Comparison of ENCODE assay signal across 8 cellular contexts in genomic region chr18:36095936-36096519, GRCh38. TPM values are rescaled to one million over a fixed set of nuclear protein-coding genes. Genes with fewer than 3 reads are reported as not detected.
DNase-seq lines count a peak whose midpoint lies in the region; ATAC-seq, FAIRE-seq and TF ChIP-seq lines count a peak whose summit lies in the region.

No MANE protein-coding gene starts in this region.

- no peak for TF ChIP-seq POLR2A in IMR-90 (IDR thresholded peaks at IDR 0.05; ENCODE audit: low read depth, low read length)

- DNase-seq in ELR (ENCODE audit: low read depth) (peak; percentile 83), IMR-90 (peak; percentile 85), PC-9 (peak in 1 of 2 experiments; percentile 51), mucosa of gallbladder (ENCODE audit: low spot score) (no peak), ureter (ENCODE audit: low spot score) (no peak)
- DNase-seq in naive thymus-derived CD8-positive, alpha-beta T cell: peak in 3 of 10 donors; percentile 45 to 54 (median 54)

- no peak overlapping the region for H2AFZ ChIP-seq in IMR-90 (replicated peaks; ENCODE audit: low read length, poor library complexity)
- no peak overlapping the region for H2AFZ ChIP-seq in PC-9

- FAIRE-seq in endometrium (lab: Jason Lieb, UNC): peak; percentile 97

- intact Hi-C loops in IMR-90 (cut with micrococcal nuclease) (loop anchor here (1.0 to 10.0 kb wide), 7 partner anchors 79 to 711 kb away; no protein-coding TSS in a partner anchor), PC-9 (cut with micrococcal nuclease; ENCODE audit: unreplicated experiment) (loop anchor here (1.0 to 10.0 kb wide), 4 partner anchors 81 to 709 kb away; no protein-coding TSS in a partner anchor)

- H3K27ac ChIP-seq in IMR-90 (ENCODE audit: insufficient read depth, low read length) (no peak overlapping the region), PC-9 (no peak overlapping the region)

- H3K9me3 Mint-ChIP-seq in naive thymus-derived CD8-positive, alpha-beta T cell: no peaks in the 10 kb centered on the region

- no peak overlapping the region for H3K23ac ChIP-seq in IMR-90 (ENCODE audit: low read depth, low read length)

- dilution Hi-C loops in IMR-90 (cut with HindIII; ENCODE audit: low sequenced_read_pairs, unreplicated experiment): no loop called here

- H3K27ac Mint-ChIP-seq in naive thymus-derived CD8-positive, alpha-beta T cell: no peak overlapping the region

- H4K20me1 ChIP-seq in IMR-90 (ENCODE audit: insufficient read depth, low read length): no peaks in the 10 kb centered on the region
- no peaks in the 10 kb centered on the region for H4K20me1 ChIP-seq in PC-9 (ENCODE audit: insufficient read depth)

- no peaks in the 10 kb centered on the region for H3K9me1 ChIP-seq in IMR-90 (ENCODE audit: insufficient read depth, low read length)

- no peak overlapping the region for H2BK20ac ChIP-seq in IMR-90 (ENCODE audit: low read depth, low read length)

- no peak overlapping the region for H4K91ac ChIP-seq in IMR-90 (ENCODE audit: insufficient read depth, low read depth, low read length)

- H3K4me1 Mint-ChIP-seq in naive thymus-derived CD8-positive, alpha-beta T cell: peaks cover 4 to 8% (median 7%) of the 10 kb centered on the region in 4 donors

- peak; percentile 84 for TF ChIP-seq RAD21 in IMR-90 (IDR thresholded peaks at IDR 0.05; ENCODE audit: low read length)

- BruUV-seq in IMR-90 (replicated peaks; lab: Mats Ljungman, UMichigan) (no TSS peak), PC-9 (replicated peaks; lab: Mats Ljungman, UMichigan) (no TSS peak)

- no peaks in the 10 kb centered on the region for H3K9me2 ChIP-seq in PC-9 (ENCODE audit: insufficient read depth)

- peaks cover 0 to 4% (median under 1%) of the 10 kb centered on the region in 5 donors for H3K27me3 Mint-ChIP-seq in naive thymus-derived CD8-positive, alpha-beta T cell

- H2AK9ac ChIP-seq in IMR-90 (replicated peaks; ENCODE audit: low read depth, low read length, poor library complexity): no peak overlapping the region

- POLR2A ChIA-PET in IMR-90 (lab: Charles Lee; ENCODE audit: unreplicated experiment) (no interaction called here), PC-9 (lab: Charles Lee; ENCODE audit: unreplicated experiment) (no interaction called here)
- POLR2A ChIA-PET in naive thymus-derived CD8-positive, alpha-beta T cell (lab: Charles Lee): no interaction called here

- H3F3A ChIP-seq in PC-9 (ENCODE audit: insufficient read depth, low read depth): no peaks in the 10 kb centered on the region

- H3K9me3 ChIP-seq in IMR-90 (ENCODE audit: control insufficient read depth, insufficient read depth, low read length) (no peaks in the 10 kb centered on the region), PC-9 (ENCODE audit: insufficient read depth, low read depth) (no peaks in the 10 kb centered on the region)

- H3K4me3 ChIP-seq in IMR-90 (ENCODE audit: insufficient read depth, low read depth, low read length): no peak overlapping the region
- no peak overlapping the region for H3K4me3 ChIP-seq in PC-9

- H4K5ac ChIP-seq in IMR-90 (ENCODE audit: low read depth, low read length): no peak overlapping the region

- H3K4me2 ChIP-seq in IMR-90 (ENCODE audit: low read depth, low read length) (no peak overlapping the region), PC-9 (no peak overlapping the region)

- H2BK120ac ChIP-seq in IMR-90 (ENCODE audit: low read depth, low read length): no peak overlapping the region

- H3K14ac ChIP-seq in IMR-90 (replicated peaks; ENCODE audit: low read depth, low read length): no peak overlapping the region

- no peak overlapping the region for H3K9ac ChIP-seq in IMR-90 (ENCODE audit: low read depth, low read length)

- no peak overlapping the region for H3K4me3 Mint-ChIP-seq in naive thymus-derived CD8-positive, alpha-beta T cell

- ATAC-seq in IMR-90 (ENCODE audit: low read depth) (peak; percentile 69), GM21390 (IDR thresholded peaks at IDR 0.05; ENCODE audit: unreplicated experiment) (no peak)
- ATAC-seq in naive thymus-derived CD8-positive, alpha-beta T cell: peak; percentile 36 to 42

- no peaks in the 10 kb centered on the region for H3K79me2 ChIP-seq in PC-9 (ENCODE audit: low read depth)

- no peak overlapping the region for H2BK5ac ChIP-seq in IMR-90 (ENCODE audit: low read depth, low read length, poor library complexity, severe bottlenecking)

- H3K56ac ChIP-seq in IMR-90 (ENCODE audit: extremely low read depth, insufficient read depth, low read length): no peak overlapping the region

- in situ Hi-C loops in IMR-90 (cut with MboI; ENCODE audit: low sequenced_read_pairs): loop anchor here (5.0 kb wide), 1 partner anchor 186 kb away; no protein-coding TSS in a partner anchor

- H3K36me3 ChIP-seq in IMR-90 (ENCODE audit: control insufficient read depth, insufficient read depth, low read length): no peaks in the 10 kb centered on the region
- H3K36me3 ChIP-seq in PC-9 (ENCODE audit: low read depth): no peaks in the 10 kb centered on the region

- no CpG with 5 or more reads among the region's 1 CpG for WGBS in IMR-90 (ENCODE audit: extremely low coverage in 2 of 2, insufficient read length in 1 of 2), 2 experiments

- H3K36me3 Mint-ChIP-seq in naive thymus-derived CD8-positive, alpha-beta T cell: no peaks in the 10 kb centered on the region

- H3K18ac ChIP-seq in IMR-90 (ENCODE audit: low read depth, low read length): no peak overlapping the region

- CTCF ChIA-PET in IMR-90 (lab: Yijun Ruan, JAX): interaction anchor here (0.6 to 2.0 kb wide), 12 partner anchors 16 to 713 kb away, joined by 3 to 9 read pairs (median 4); partner anchors contain the start of genes ELP2, MOCOS and SLC39A6
- CTCF ChIA-PET in PC-9 (lab: Charles Lee): interaction anchor here (0.6 to 1.0 kb wide), 3 partner anchors 188 to 632 kb away, joined by 4 to 5 read pairs (median 4); no protein-coding TSS in a partner anchor

- peaks cover 2% of the 10 kb centered on the region for H3K27me3 ChIP-seq in IMR-90 (ENCODE audit: control insufficient read depth, insufficient read depth, low read length)
- no peaks in the 10 kb centered on the region for H3K27me3 ChIP-seq in PC-9 (ENCODE audit: insufficient read depth, low read depth)

- no peaks in the 10 kb centered on the region for H3K79me1 ChIP-seq in IMR-90 (ENCODE audit: low read depth in 1 of 2, low read length in 2 of 2)

- TF ChIP-seq CTCF in IMR-90 (conservative IDR thresholded peaks at IDR 0.05; ENCODE audit: low read depth, low read length) (peak; percentile 73), PC-9 (conservative IDR thresholded peaks at IDR 0.05) (peak; percentile 73)

- no peak overlapping the region for H4K8ac ChIP-seq in IMR-90 (ENCODE audit: low read depth in 2 of 2, low read length in 2 of 2)

- no peak overlapping the region for H2BK15ac ChIP-seq in IMR-90 (ENCODE audit: low read depth, low read length)

- no peak overlapping the region for H3K4ac ChIP-seq in IMR-90 (ENCODE audit: low read depth, low read length)

- no peaks in the 10 kb centered on the region for H3K4me1 ChIP-seq in IMR-90 (ENCODE audit: control insufficient read depth, insufficient read depth, low read length)
- H3K4me1 ChIP-seq in PC-9 (replicated peaks; ENCODE audit: insufficient read depth): no peaks in the 10 kb centered on the region

- no peak overlapping the region for H2AK5ac ChIP-seq in IMR-90 (ENCODE audit: low read depth, low read length)

TF ChIP-seq in IMR-90, 13 proteins besides CTCF, POLR2A, EP300 and RAD21:
- TF ChIP-seq RCOR1 (IDR thresholded peaks at IDR 0.05; ENCODE audit: insufficient replicate concordance, low read length) (no peak), BHLHE40 (IDR thresholded peaks at IDR 0.05; ENCODE audit: low read depth, low read length) (no peak), CEBPB (IDR thresholded peaks at IDR 0.05; ENCODE audit: low read depth, low read length) (no peak), SMC3 (IDR thresholded peaks at IDR 0.05; ENCODE audit: low read depth, low read length) (peak; percentile 88), MAFK (IDR thresholded peaks at IDR 0.05; ENCODE audit: low read depth, low read length) (no peak), CHD1 (IDR thresholded peaks at IDR 0.05; ENCODE audit: low read depth, low read length) (no peak)
- TF ChIP-seq, protein P1, sequence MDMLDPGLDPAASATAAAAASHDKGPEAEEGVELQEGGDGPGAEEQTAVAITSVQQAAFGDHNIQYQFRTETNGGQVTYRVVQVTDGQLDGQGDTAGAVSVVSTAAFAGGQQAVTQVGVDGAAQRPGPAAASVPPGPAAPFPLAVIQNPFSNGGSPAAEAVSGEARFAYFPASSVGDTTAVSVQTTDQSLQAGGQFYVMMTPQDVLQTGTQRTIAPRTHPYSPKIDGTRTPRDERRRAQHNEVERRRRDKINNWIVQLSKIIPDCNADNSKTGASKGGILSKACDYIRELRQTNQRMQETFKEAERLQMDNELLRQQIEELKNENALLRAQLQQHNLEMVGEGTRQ (IDR thresholded peaks at IDR 0.05; ENCODE audit: low read depth, low read length): no peak

RNA-seq across cellular contexts. Expression of gene RPRD1A, which starts 28.7 kb away (rescaled TPM):
- total RNA-seq in IMR-90 (2012; rRNA removed) (27.2 and 49.7 TPM in 2 replicates), PC-9 (2021) (29.2 and 34.2 TPM in 2 replicates), mucosa of gallbladder (51.4 TPM), ureter (72.2 TPM)
- 17.1 and 23.3 TPM in 2 replicates for polyA plus RNA-seq in IMR-90 (2012; rRNA removed)
- polyA plus RNA-seq in IMR-90 (2012; cell fraction: cytosol; rRNA removed): 11.4 and 13.1 TPM in 2 replicates
- 32.2 and 55.0 TPM in 2 replicates for polyA plus RNA-seq in IMR-90 (2012; cell fraction: nucleus; rRNA removed; ENCODE audit: low replicate concordance)
- total RNA-seq in naive thymus-derived CD8-positive, alpha-beta T cell: 10 to 100 TPM; 49.6 to 51.3 TPM
- polyA plus RNA-seq in naive thymus-derived CD8-positive, alpha-beta T cell: 10 to 100 TPM in 1 of 3 donors, 1 to 10 TPM in 2; 6.7 to 12.0 (median 9.4) TPM

RNA-seq across cellular contexts. Expression of gene SLC39A6, which starts 33.1 kb away (rescaled TPM):
- total RNA-seq in IMR-90 (2012; rRNA removed): 86.1 and 91.9 TPM in 2 replicates
- polyA plus RNA-seq in IMR-90 (2012; rRNA removed): 39.5 and 48.7 TPM in 2 replicates
- polyA plus RNA-seq in IMR-90 (2012; cell fraction: cytosol; rRNA removed): 14.5 and 32.5 TPM in 2 replicates
- 13.7 and 38.2 TPM in 2 replicates for polyA plus RNA-seq in IMR-90 (2012; cell fraction: nucleus; rRNA removed; ENCODE audit: low replicate concordance)
- 14.8 and 20.3 TPM in 2 replicates for total RNA-seq in PC-9 (2021)
- total RNA-seq in naive thymus-derived CD8-positive, alpha-beta T cell: 10 to 100 TPM; 22.4 to 22.9 TPM
- polyA plus RNA-seq in naive thymus-derived CD8-positive, alpha-beta T cell: 10 to 100 TPM; 22.2 to 25.3 (median 23.0) TPM
- 35.0 TPM for total RNA-seq in mucosa of gallbladder
- 128 TPM for total RNA-seq in ureter

RNA-seq across cellular contexts. Expression of gene ELP2, which starts 33.7 kb away (rescaled TPM):
- total RNA-seq in IMR-90 (2012; rRNA removed) (97.2 and 161 TPM in 2 replicates), PC-9 (2021) (54.2 and 68.3 TPM in 2 replicates), mucosa of gallbladder (65.5 TPM), ureter (111 TPM)
- polyA plus RNA-seq in IMR-90 (2012; rRNA removed): 48.1 and 48.8 TPM in 2 replicates
- 22.6 and 26.0 TPM in 2 replicates for polyA plus RNA-seq in IMR-90 (2012; cell fraction: cytosol; rRNA removed)
- 43.0 and 129 TPM in 2 replicates for polyA plus RNA-seq in IMR-90 (2012; cell fraction: nucleus; rRNA removed; ENCODE audit: low replicate concordance)
- total RNA-seq in naive thymus-derived CD8-positive, alpha-beta T cell: 100 to 1,000 TPM; 165 to 172 TPM
- 10 to 100 TPM; 65.4 to 84.0 (median 68.2) TPM for polyA plus RNA-seq in naive thymus-derived CD8-positive, alpha-beta T cell

Comparison
In these comparisons a context has a peak if more than half of its experiments do, and no peak if none do; other contexts are left out.
1. DNase-seq: peak in ELR (single experiment) and IMR-90 (single experiment); none in mucosa of gallbladder (single experiment) and ureter (single experiment).